In genomic region chr2:69683170-69683971, GRCh38 we compare ENCODE assay signal across 8 cellular contexts. TPM values are rescaled to one million over a fixed set of nuclear protein-coding genes. Genes with fewer than 3 reads are reported as not detected.
DNase-seq lines count a peak whose midpoint lies in the region; ATAC-seq, FAIRE-seq and TF ChIP-seq lines count a peak whose summit lies in the region.

No MANE protein-coding gene starts in this region.

- H3K23ac ChIP-seq in H1 (ENCODE audit: insufficient read length), result no peak overlapping the region

- no peak overlapping the region for H3K4me3 ChIP-seq in CD4-positive, alpha-beta memory T cell (ENCODE audit: low read length in 2 of 2)
- H3K4me3 ChIP-seq in PC-3 (ENCODE audit: low read length) (peak overlapping the region; percentile 36; the same call in 1 of the 2 replicates), H1 (ENCODE audit: extremely low read depth in 1 of 4, insufficient read depth in 2 of 4, low read depth in 3 of 4, low read length in 4 of 4) (no peak overlapping the region), osteoblast (ENCODE audit: insufficient read depth, low read length) (peak overlapping the region; percentile 30)

- 88% methylated on average over 5 of the region's 5 CpGs; no CpG with 5 or more reads in 1 of the 2 experiments for WGBS in H1 (ENCODE audit: extremely low coverage in 1 of 2, insufficient coverage in 1 of 2, insufficient read length in 1 of 2, insufficient replicate concordance in 2 of 2, low coverage in 1 of 2, low lambda C conversion rate in 2 of 2, missing lambda C conversion rate in 1 of 2), 2 experiments

- H3K27ac Mint-ChIP-seq in CD4-positive, alpha-beta memory T cell, result peak overlapping the region; percentile 17 to 94 (median 76)
- H3K27ac Mint-ChIP-seq in stimulated activated naive B cell treated with anti-CD40 and anti-IgM and Interleukin-4, amounts not matched to agents 10 μg/mL and 1 μg/mL and 100 μg/mL, for 72 hours, result no peak overlapping the region

- H3K9me3 Mint-ChIP-seq in CD4-positive, alpha-beta memory T cell, result no peaks in the 10 kb centered on the region
- H3K9me3 Mint-ChIP-seq in stimulated activated naive B cell treated with anti-CD40 and anti-IgM and Interleukin-4, amounts not matched to agents 10 μg/mL and 1 μg/mL and 100 μg/mL, for 72 hours, result no peaks in the 10 kb centered on the region

- no peaks in the 10 kb centered on the region for H3K36me3 ChIP-seq in CD4-positive, alpha-beta memory T cell (ENCODE audit: insufficient read depth, low read length)
- H3K36me3 ChIP-seq in PC-3 (ENCODE audit: low read depth, low read length) (no peaks in the 10 kb centered on the region), H1 (ENCODE audit: control insufficient read depth in 2 of 4, insufficient read depth in 4 of 4, low read length in 3 of 4) (no peaks in the 10 kb centered on the region), osteoblast (ENCODE audit: insufficient read depth, low read length) (no peaks in the 10 kb centered on the region)

- no peak overlapping the region for H4K5ac ChIP-seq in H1 (ENCODE audit: insufficient read length, low read depth, low read length)

- no peak overlapping the region for H4K8ac ChIP-seq in H1 (ENCODE audit: extremely low read depth, insufficient read depth, low read length)

- H3K4me2 ChIP-seq in PC-3 (ENCODE audit: low read length) (peak overlapping the region; percentile 73), H1 (ENCODE audit: insufficient read depth in 1 of 2, low read depth in 2 of 2, low read length in 2 of 2) (no peak overlapping the region), osteoblast (ENCODE audit: insufficient read depth, low read length) (peak overlapping the region; percentile 66)

- H3K4me3 Mint-ChIP-seq in CD4-positive, alpha-beta memory T cell, result peak overlapping the region; percentile 51 to 81 (median 70)
- no peak overlapping the region for H3K4me3 Mint-ChIP-seq in stimulated activated naive B cell treated with anti-CD40 and anti-IgM and Interleukin-4, amounts not matched to agents 10 μg/mL and 1 μg/mL and 100 μg/mL, for 72 hours

- H3K4me1 Mint-ChIP-seq in CD4-positive, alpha-beta memory T cell, result peaks cover 33 to 67% (median 52%) of the 10 kb centered on the region in 4 donors
- peaks cover 18 to 22% of the 10 kb centered on the region in 2 donors for H3K4me1 Mint-ChIP-seq in stimulated activated naive B cell treated with anti-CD40 and anti-IgM and Interleukin-4, amounts not matched to agents 10 μg/mL and 1 μg/mL and 100 μg/mL, for 72 hours

- H3K4me1 ChIP-seq in CD4-positive, alpha-beta memory T cell (ENCODE audit: insufficient read depth, low read length), result peaks cover 39% of the 10 kb centered on the region
- H3K4me1 ChIP-seq in PC-3 (ENCODE audit: insufficient read depth, low read length), result peaks cover 42% of the 10 kb centered on the region
- peaks cover 0 to 4% (median 0%) of the 10 kb centered on the region in 4 experiments; a peak in 2 of 7 replicates for H3K4me1 ChIP-seq in H1 (replicated peaks in 1 of 4; ENCODE audit: control insufficient read depth in 3 of 4, insufficient read depth in 4 of 4, low read length in 3 of 4)
- peaks cover 16% of the 10 kb centered on the region for H3K4me1 ChIP-seq in osteoblast (ENCODE audit: insufficient read depth, low read length)

- TF ChIP-seq CTCF in PC-3 (conservative IDR thresholded peaks at IDR 0.05; ENCODE audit: low read depth, low read length) (no peak), H1 (IDR thresholded peaks at IDR 0.05; ENCODE audit: control extremely low read depth in 1 of 3, insufficient read depth in 1 of 3, low read depth in 1 of 3, low read length in 3 of 3) (no peak), osteoblast (IDR thresholded peaks at IDR 0.05; ENCODE audit: extremely low read depth, low read depth, low read length) (no peak)

- H3K27me3 ChIP-seq in CD4-positive, alpha-beta memory T cell (ENCODE audit: insufficient read depth, low read length), result no peaks in the 10 kb centered on the region
- H3K27me3 ChIP-seq in PC-3 (ENCODE audit: low read length) (no peaks in the 10 kb centered on the region), H1 (replicated peaks in 1 of 4; ENCODE audit: control insufficient read depth in 3 of 4, extremely low read depth in 1 of 4, insufficient read depth in 3 of 4, low read length in 3 of 4) (no peaks in the 10 kb centered on the region), osteoblast (ENCODE audit: insufficient read depth, low read length) (peaks cover 2% of the 10 kb centered on the region)

- no peak for DNase-seq in CD4-positive, alpha-beta memory T cell
- DNase-seq in PC-3 (peak; percentile 83), H1 (ENCODE audit: low read depth in 1 of 2, low spot score in 2 of 2) (no peak), osteoblast (ENCODE audit: insufficient read length, low spot score, missing footprints) (peak; percentile 36), HUDEP-2 (lab: John Stamatoyannopoulos, UW; ENCODE audit: unreplicated experiment in 76 of 76) (no peak), NCI-H187 (lab: John Stamatoyannopoulos, UW) (no peak), COLO829 (ENCODE audit: low spot score) (no peak)
- DNase-seq in stimulated activated naive B cell treated with anti-CD40 and anti-IgM and Interleukin-4, amounts not matched to agents 10 μg/mL and 1 μg/mL and 100 μg/mL, for 72 hours, result no peak

- H3K4ac ChIP-seq in H1 (replicated peaks; ENCODE audit: insufficient read length, low read depth, low read length), result no peak overlapping the region

- no peaks in the 10 kb centered on the region for H3K27me3 Mint-ChIP-seq in CD4-positive, alpha-beta memory T cell
- peaks cover 45 to 71% of the 10 kb centered on the region in 2 donors for H3K27me3 Mint-ChIP-seq in stimulated activated naive B cell treated with anti-CD40 and anti-IgM and Interleukin-4, amounts not matched to agents 10 μg/mL and 1 μg/mL and 100 μg/mL, for 72 hours

- no peak overlapping the region for H3K27ac ChIP-seq in CD4-positive, alpha-beta memory T cell (ENCODE audit: low read depth, low read length)
- H3K27ac ChIP-seq in PC-3 (ENCODE audit: low read length), result peak overlapping the region; percentile 61
- H3K27ac ChIP-seq in H1 (ENCODE audit: low read depth, low read length), result no peak overlapping the region
- no peak overlapping the region for H3K27ac ChIP-seq in osteoblast (ENCODE audit: low read depth, low read length)

- no peak overlapping the region for H3K18ac ChIP-seq in H1 (ENCODE audit: extremely low read depth, low read length)

- TF ChIP-seq RAD21 in H1 (IDR thresholded peaks at IDR 0.05 in 1 of 2, conservative IDR thresholded peaks at IDR 0.05 in 1 of 2; ENCODE audit: low read depth in 2 of 2, low read length in 2 of 2), result no peak

- peak; percentile 59 for ATAC-seq in PC-3
- no peak for ATAC-seq in stimulated activated naive B cell treated with anti-CD40 and anti-IgM and Interleukin-4, amounts not matched to agents 10 μg/mL and 1 μg/mL and 100 μg/mL, for 72 hours (replicated peaks)

- H3K14ac ChIP-seq in H1 (ENCODE audit: insufficient read length), result no peak overlapping the region

- TF ChIP-seq EP300 in H1 (IDR thresholded peaks at IDR 0.05; ENCODE audit: borderline replicate concordance in 1 of 2, low read depth in 2 of 2, low read length in 2 of 2), result no peak

- H4K91ac ChIP-seq in H1 (replicated peaks; ENCODE audit: insufficient read length, low read length), result no peak overlapping the region

- no peak overlapping the region for H3K56ac ChIP-seq in H1 (replicated peaks; ENCODE audit: insufficient read length, low read depth, low read length)

- TF ChIP-seq POLR2A in H1 (IDR thresholded peaks at IDR 0.05; ENCODE audit: control extremely low read depth in 1 of 2, low read depth in 2 of 2, low read length in 2 of 2), result no peak

- H2BK5ac ChIP-seq in H1 (ENCODE audit: low read depth, low read length), result no peak overlapping the region

- no peak overlapping the region for H2BK15ac ChIP-seq in H1 (ENCODE audit: low read length)

- no peaks in the 10 kb centered on the region for H3K79me1 ChIP-seq in H1 (ENCODE audit: low read depth, low read length)

- intact Hi-C loops in CD4-positive, alpha-beta memory T cell (cut with micrococcal nuclease), result loop anchor here (1.0 kb wide), 1 partner anchor 10 kb away; no protein-coding TSS in a partner anchor
- intact Hi-C loops in PC-3 (cut with micrococcal nuclease), result no loop called here

- H2BK120ac ChIP-seq in H1 (replicated peaks; ENCODE audit: low read depth, low read length), result no peak overlapping the region

- H2BK12ac ChIP-seq in H1 (ENCODE audit: low read depth, low read length), result no peak overlapping the region

- CTCF ChIA-PET in CD4-positive, alpha-beta memory T cell (lab: Charles Lee; ENCODE audit: partially characterized antibody), result interaction anchor here (1.0 to 3.4 kb wide), 8 partner anchors 10 to 118 kb away, joined by 3 to 20 read pairs (median 6); no protein-coding TSS in a partner anchor
- CTCF ChIA-PET in PC-3 (lab: Charles Lee) (no interaction called here), H1 (lab: Charles Lee; ENCODE audit: partially characterized antibody) (interaction anchor here (0.6 to 1.1 kb wide), 6 partner anchors 17 to 388 kb away, joined by 3 to 5 read pairs (median 3); no protein-coding TSS in a partner anchor)

- H3K23me2 ChIP-seq in H1 (ENCODE audit: low read depth, low read length), result no peaks in the 10 kb centered on the region

- no peaks in the 10 kb centered on the region for H3K9me2 ChIP-seq in PC-3 (replicated peaks; ENCODE audit: low read length)

- no peaks in the 10 kb centered on the region for H3K9me3 ChIP-seq in CD4-positive, alpha-beta memory T cell (ENCODE audit: control insufficient read depth in 1 of 2, low read length in 2 of 2)
- H3K9me3 ChIP-seq in PC-3 (ENCODE audit: low read length) (no peaks in the 10 kb centered on the region), H1 (ENCODE audit: insufficient read depth in 2 of 2, low read depth in 1 of 2, low read length in 1 of 2) (no peaks in the 10 kb centered on the region), osteoblast (ENCODE audit: low read depth, low read length) (no peaks in the 10 kb centered on the region)

- H2AK5ac ChIP-seq in H1 (ENCODE audit: low read depth, low read length), result no peak overlapping the region

- BruUV-seq in PC-3 (replicated peaks; lab: Mats Ljungman, UMichigan), result no TSS peak

- H3K36me3 Mint-ChIP-seq in CD4-positive, alpha-beta memory T cell, result peaks cover 0 to 3% of the 10 kb centered on the region in 2 donors
- H3K36me3 Mint-ChIP-seq in stimulated activated naive B cell treated with anti-CD40 and anti-IgM and Interleukin-4, amounts not matched to agents 10 μg/mL and 1 μg/mL and 100 μg/mL, for 72 hours, result peaks cover 0 to 1% of the 10 kb centered on the region in 2 donors

- FAIRE-seq in H1 (lab: Jason Lieb, UNC), result no peak

- H2AFZ ChIP-seq in PC-3 (ENCODE audit: low read length) (peak overlapping the region; percentile 70), H1 (ENCODE audit: low read length) (peak overlapping the region; percentile 23), osteoblast (ENCODE audit: low read length) (peak overlapping the region; percentile 72)

- H3K9ac ChIP-seq in PC-3 (ENCODE audit: low read length) (0 out of 2 replicates have a peak overlapping the region, but pooled peaks have one; percentile 4), H1 (replicated peaks in 1 of 4; ENCODE audit: extremely low read depth in 1 of 4, low read depth in 3 of 4, low read length in 3 of 4) (no peak overlapping the region)

- peaks cover 2% of the 10 kb centered on the region for H3F3A ChIP-seq in PC-3 (ENCODE audit: low read length, unreplicated experiment)

- H4K20me1 ChIP-seq in PC-3 (ENCODE audit: low read length) (no peaks in the 10 kb centered on the region), H1 (replicated peaks in 1 of 2; ENCODE audit: control insufficient read depth in 1 of 2, insufficient read depth in 2 of 2, low read length in 2 of 2) (no peaks in the 10 kb centered on the region), osteoblast (ENCODE audit: insufficient read depth, low read length) (no peaks in the 10 kb centered on the region)

- H3K79me2 ChIP-seq in PC-3 (ENCODE audit: low read length) (no peaks in the 10 kb centered on the region), H1 (ENCODE audit: control insufficient read depth in 1 of 2, insufficient read depth in 2 of 2, low read length in 2 of 2) (no peaks in the 10 kb centered on the region), osteoblast (ENCODE audit: insufficient read depth, low read length) (no peaks in the 10 kb centered on the region)

- no peak overlapping the region for H2BK20ac ChIP-seq in H1 (ENCODE audit: low read length)

- POLR2A ChIA-PET in CD4-positive, alpha-beta memory T cell (lab: Charles Lee; ENCODE audit: partially characterized antibody), result interaction anchor here (0.5 to 2.3 kb wide), 13 partner anchors 8 to 508 kb away, joined by 3 to 41 read pairs (median 4); partner anchors contain the start of genes AAK1 and C2orf42
- POLR2A ChIA-PET in PC-3 (lab: Charles Lee; ENCODE audit: unreplicated experiment) (interaction anchor here (0.5 kb wide), 1 partner anchor 122 kb away, joined by 3 read pairs; no protein-coding TSS in a partner anchor), H1 (lab: Charles Lee; ENCODE audit: partially characterized antibody) (no interaction called here)

RNA-seq across cellular contexts. Expression of gene AAK1, which starts 39.8 kb away (rescaled TPM):
- 100 to 1,000 TPM; 220 to 225 TPM for total RNA-seq in CD4-positive, alpha-beta memory T cell
- 100 to 1,000 TPM in 1 of 2 donors, 10 to 100 TPM in 1; 27.6 to 129 TPM for polyA plus RNA-seq in CD4-positive, alpha-beta memory T cell
- total RNA-seq in PC-3 (2014; rRNA removed) (46.8 and 47.9 TPM in 2 replicates), osteoblast (61.9 and 62.5 TPM in 2 replicates)
- 40.5 and 48.1 TPM in 2 replicates for total RNA-seq in H1 (2021; fragmentation: NEBNext Ultra II Directional; extraction: Animal tissue kit (Norgen Biotek cat#: 25700))
- polyA plus RNA-seq in H1 (2011; rRNA removed), result 10.0 and 10.3 TPM in 2 replicates
- 9.8 TPM for polyA plus RNA-seq in H1 (2011; cell fraction: cytosol; rRNA removed)
- polyA plus RNA-seq in H1 (2011; cell fraction: nucleus; rRNA removed), result 19.4 TPM
- polyA plus RNA-seq in H1 (2012, experiment 1 of 2), result 16.6 to 23.4 TPM (median 21.0 TPM) in 4 replicates
- polyA plus RNA-seq in H1 (2012, experiment 2 of 2), result 3.4 TPM
- polyA plus RNA-seq in H1 (2013, experiment 1 of 2), result 28.8 TPM
- 26.5 TPM for polyA plus RNA-seq in H1 (2013, experiment 2 of 2)
- polyA minus RNA-seq in H1 (2011; rRNA and poly(A)+ RNA removed), result 25.8 and 27.7 TPM in 2 replicates
- polyA minus RNA-seq in H1 (2011; cell fraction: cytosol; rRNA and poly(A)+ RNA removed), result 29.3 TPM
- 39.2 TPM for polyA minus RNA-seq in H1 (2011; cell fraction: nucleus; rRNA and poly(A)+ RNA removed)

RNA-seq across cellular contexts. Expression of gene ANXA4, which starts 58.6 kb away (rescaled TPM):
- 10 to 100 TPM; 22.3 to 24.2 TPM for total RNA-seq in CD4-positive, alpha-beta memory T cell
- 10 to 100 TPM; 27.5 to 30.8 TPM for polyA plus RNA-seq in CD4-positive, alpha-beta memory T cell
- total RNA-seq in PC-3 (2014; rRNA removed), result 43.3 and 51.1 TPM in 2 replicates
- total RNA-seq in H1 (2021; fragmentation: NEBNext Ultra II Directional; extraction: Animal tissue kit (Norgen Biotek cat#: 25700)), result 16.9 and 17.6 TPM in 2 replicates
- 8.9 and 9.4 TPM in 2 replicates for polyA plus RNA-seq in H1 (2011; rRNA removed)
- 17.2 TPM for polyA plus RNA-seq in H1 (2011; cell fraction: cytosol; rRNA removed)
- 20.7 TPM for polyA plus RNA-seq in H1 (2011; cell fraction: nucleus; rRNA removed)
- 21.8 to 31.5 TPM (median 26.2 TPM) in 4 replicates for polyA plus RNA-seq in H1 (2012, experiment 1 of 2)
- 5.4 TPM for polyA plus RNA-seq in H1 (2012, experiment 2 of 2)
- 10.7 TPM for polyA plus RNA-seq in H1 (2013, experiment 1 of 2)
- 9.8 TPM for polyA plus RNA-seq in H1 (2013, experiment 2 of 2)
- polyA minus RNA-seq in H1 (2011; rRNA and poly(A)+ RNA removed), result 24.1 and 26.9 TPM in 2 replicates
- 6.3 TPM for polyA minus RNA-seq in H1 (2011; cell fraction: cytosol; rRNA and poly(A)+ RNA removed)
- 9.0 TPM for polyA minus RNA-seq in H1 (2011; cell fraction: nucleus; rRNA and poly(A)+ RNA removed)
- 38.4 and 43.9 TPM in 2 replicates for total RNA-seq in osteoblast

Comparison
In these comparisons a context has a peak if more than half of its experiments do, and no peak if none do; other contexts are left out.
1. DNase-seq: peak in PC-3 (single experiment) and osteoblast (single experiment); none in CD4-positive, alpha-beta memory T cell (0 of 5), H1 (0 of 2), HUDEP-2 (0 of 76), stimulated activated naive B cell treated with anti-CD40 and anti-IgM and Interleukin-4, amounts not matched to agents 10 μg/mL and 1 μg/mL and 100 μg/mL, for 72 hours (single experiment), NCI-H187 (0 of 2) and COLO829 (single experiment).
2. H3K4me3 ChIP-seq: peak in PC-3 (single experiment) and osteoblast (single experiment); none in CD4-positive, alpha-beta memory T cell (0 of 2) and H1 (0 of 4).
3. H3K4me3 Mint-ChIP-seq: peak in CD4-positive, alpha-beta memory T cell (8 of 8); none in stimulated activated naive B cell treated with anti-CD40 and anti-IgM and Interleukin-4, amounts not matched to agents 10 μg/mL and 1 μg/mL and 100 μg/mL, for 72 hours (0 of 2).
4. H3K4me2 ChIP-seq: peak in PC-3 (single experiment) and osteoblast (single experiment); none in H1 (0 of 2).
5. Peak in every context shown above with its lines, with median percentiles within 50 percentile points of each other: H2AFZ ChIP-seq.